In genomic region chr22:36806824-36807223, GRCh38 we compare ENCODE assay signal across 18 cellular contexts.
"Had no signal": no experiment of that assay in that cellular context is flagged by ENCODE, and none has a peak within 500 bp of the region (broad histone marks: within the 10 kb centered on the region; RNA-seq: fewer than 3 reads in every experiment).

No MANE protein-coding gene starts in this region.

- ATAC-seq: activated T-cell treated with anti-CD3 and anti-CD28 coated beads, Interleukin-2, amount 50 U/mL, for 72 hours; body of pancreas; effector memory CD8-positive, alpha-beta T cell; left lobe of liver; natural killer cell treated with Interleukin-12 subunit alpha and Interleukin-12 subunit beta and Interleukin-15 and Interleukin-18, amount 100 ng/mL, for 72 hours; stimulated activated naive B cell treated with anti-CD40 and anti-IgM and Interleukin-4, amounts not matched to agents 10 μg/mL and 1 μg/mL and 100 μg/mL, for 72 hours; T-cell had no signal

- H3K27me3 ChIP-seq: body of pancreas had no signal

- H3K4me3 ChIP-seq: body of pancreas, lung had no signal

- H3K27ac ChIP-seq: body of pancreas had no signal

- H3K9me3 ChIP-seq: body of pancreas had no signal

- H3K4me1 ChIP-seq: body of pancreas had no signal

- DNase-seq: activated CD4-positive, alpha-beta T cell treated with anti-CD3 and anti-CD28 coated beads, Interleukin-2, amount 50 U/mL, for 1 hour; activated effector memory CD4-positive, alpha-beta T cell treated with anti-CD3 and anti-CD28 coated beads, Interleukin-2, amount 50 U/mL, for 16 hours; activated naive CD8-positive, alpha-beta T cell treated with anti-CD3 and anti-CD28 coated beads, Interleukin-2, amount 10 ng/mL, durations not matched to agents 7 days and 5 days; activated T-cell treated with anti-CD3 and anti-CD28 coated beads, Interleukin-2, amount 50 U/mL, for 72 hours; body of pancreas; dermis blood vessel endothelial cell; effector memory CD8-positive, alpha-beta T cell; foreskin melanocyte; hypothalamus; kidney; nucleus accumbens; retina; stimulated activated naive B cell treated with anti-CD40 and anti-IgM and Interleukin-4, amounts not matched to agents 10 μg/mL and 1 μg/mL and 100 μg/mL, for 72 hours; T-cell; T-helper 9 cell had no signal
